In genomic region chr12:95549392-95550084, GRCh38 we compare ENCODE assay signal across 11 cellular contexts. TPM values are rescaled to one million over a fixed set of nuclear protein-coding genes. Genes with fewer than 3 reads are reported as not detected.
DNase-seq lines count a peak whose midpoint lies in the region; ATAC-seq and TF ChIP-seq lines count a peak whose summit lies in the region.
"Had no signal": no experiment of that assay in that cellular context is flagged by ENCODE, and none has a peak within 500 bp of the region (broad histone marks: within the 10 kb centered on the region; RNA-seq: fewer than 3 reads in every experiment).

No MANE protein-coding gene starts in this region.

- H3K4me3 ChIP-seq in mesodermal cell (ENCODE audit: extremely low read depth, insufficient read depth, low read length, poor library complexity, severe bottlenecking): peak overlapping the region; percentile 68
- H3K4me3 ChIP-seq in thyroid gland (replicated peaks in 1 of 3): peak overlapping the region in 2 of 3 donors; percentile 3 to 87
- no peak overlapping the region for H3K4me3 ChIP-seq in BE2C (ENCODE audit: low read depth, low read length)

- intact Hi-C loops in thyroid gland (cut with DNase I): no loop called here

- no peaks in the 10 kb centered on the region for H3K9me3 Mint-ChIP-seq in activated CD8-positive, alpha-beta memory T cell treated with anti-CD3 and anti-CD28 coated beads, Interleukin-2, amount 10 ng/mL, durations not matched to agents 7 days and 5 days (ENCODE audit: low read depth)
- H3K9me3 Mint-ChIP-seq in activated naive CD8-positive, alpha-beta T cell treated with anti-CD3 and anti-CD28 coated beads, Interleukin-2, amount 50 U/mL, for 24 hours: peaks cover 8% of the 10 kb centered on the region

- peaks cover 30% of the 10 kb centered on the region for H3K27me3 Mint-ChIP-seq in activated CD8-positive, alpha-beta memory T cell treated with anti-CD3 and anti-CD28 coated beads, Interleukin-2, amount 10 ng/mL, durations not matched to agents 7 days and 5 days
- H3K27me3 Mint-ChIP-seq in activated naive CD8-positive, alpha-beta T cell treated with anti-CD3 and anti-CD28 coated beads, Interleukin-2, amount 50 U/mL, for 24 hours: no peaks in the 10 kb centered on the region

- peak overlapping the region; percentile 79 for H3K27ac Mint-ChIP-seq in activated CD8-positive, alpha-beta memory T cell treated with anti-CD3 and anti-CD28 coated beads, Interleukin-2, amount 10 ng/mL, durations not matched to agents 7 days and 5 days
- H3K27ac Mint-ChIP-seq in activated naive CD8-positive, alpha-beta T cell treated with anti-CD3 and anti-CD28 coated beads, Interleukin-2, amount 50 U/mL, for 24 hours: peak overlapping the region; percentile 84

- peaks cover 8% of the 10 kb centered on the region for H3K9me3 ChIP-seq in mesodermal cell (ENCODE audit: control insufficient read depth, low read length)
- no peaks in the 10 kb centered on the region for H3K9me3 ChIP-seq in thyroid gland
- peaks cover 9% of the 10 kb centered on the region; the same call in 1 of the 2 replicates for H3K9me3 ChIP-seq in BE2C

- H3K4me3 Mint-ChIP-seq in activated CD8-positive, alpha-beta memory T cell treated with anti-CD3 and anti-CD28 coated beads, Interleukin-2, amount 10 ng/mL, durations not matched to agents 7 days and 5 days: peak overlapping the region; percentile 81
- peak overlapping the region; percentile 87 for H3K4me3 Mint-ChIP-seq in activated naive CD8-positive, alpha-beta T cell treated with anti-CD3 and anti-CD28 coated beads, Interleukin-2, amount 50 U/mL, for 24 hours

- peaks cover 17% of the 10 kb centered on the region for H3K4me1 ChIP-seq in mesodermal cell (ENCODE audit: control insufficient read depth, insufficient read depth, low read length, poor library complexity, severe bottlenecking)
- H3K4me1 ChIP-seq in thyroid gland: peaks cover 0 to 3% of the 10 kb centered on the region in 2 donors
- H3K4me1 ChIP-seq in BE2C: no peaks in the 10 kb centered on the region

- H3K36me3 Mint-ChIP-seq in activated CD8-positive, alpha-beta memory T cell treated with anti-CD3 and anti-CD28 coated beads, Interleukin-2, amount 10 ng/mL, durations not matched to agents 7 days and 5 days: peaks cover 11% of the 10 kb centered on the region
- peaks cover 9% of the 10 kb centered on the region for H3K36me3 Mint-ChIP-seq in activated naive CD8-positive, alpha-beta T cell treated with anti-CD3 and anti-CD28 coated beads, Interleukin-2, amount 50 U/mL, for 24 hours (ENCODE audit: low read depth)

- no peak for DNase-seq in activated CD8-positive, alpha-beta memory T cell treated with anti-CD3 and anti-CD28 coated beads, Interleukin-2, amount 10 ng/mL, durations not matched to agents 7 days and 5 days
- DNase-seq in activated CD8-positive, alpha-beta memory T cell treated with anti-CD3 and anti-CD28 coated beads, Interleukin-2, amount 50 U/mL, for 4 hours: no peak
- no peak for DNase-seq in activated naive CD8-positive, alpha-beta T cell treated with anti-CD3 and anti-CD28 coated beads, Interleukin-2, amount 50 U/mL, for 24 hours
- DNase-seq in thyroid gland: no peak
- DNase-seq in BE2C: no peak
- DNase-seq in NK-92 treated with Interleukin-12 subunit alpha and Interleukin-12 subunit beta, amount 100 ng/mL, for 24 hours (lab: John Stamatoyannopoulos, UW): no peak

- H3K4me1 Mint-ChIP-seq in activated CD8-positive, alpha-beta memory T cell treated with anti-CD3 and anti-CD28 coated beads, Interleukin-2, amount 10 ng/mL, durations not matched to agents 7 days and 5 days: peaks cover 57% of the 10 kb centered on the region
- H3K4me1 Mint-ChIP-seq in activated naive CD8-positive, alpha-beta T cell treated with anti-CD3 and anti-CD28 coated beads, Interleukin-2, amount 50 U/mL, for 24 hours: peaks cover 72% of the 10 kb centered on the region

- ATAC-seq in activated CD8-positive, alpha-beta memory T cell treated with anti-CD3 and anti-CD28 coated beads, Interleukin-2, amount 10 ng/mL, durations not matched to agents 7 days and 5 days: no peak
- ATAC-seq in activated naive CD8-positive, alpha-beta T cell treated with anti-CD3 and anti-CD28 coated beads, Interleukin-2, amount 50 U/mL, for 24 hours: no peak
- no peak for ATAC-seq in HG03108 (IDR thresholded peaks at IDR 0.05; ENCODE audit: unreplicated experiment)
- ATAC-seq: Panc1 had no signal

- 53 to 60% methylated on average over 8 to 9 of the region's 12 CpGs for WGBS in mesodermal cell (ENCODE audit: insufficient coverage in 2 of 2), 2 experiments
- WGBS in thyroid gland, 2 donors: 64 to 74% methylated on average over 12 of the region's 12 CpGs

- H3K27me3 ChIP-seq in thyroid gland (no peaks in the 10 kb centered on the region), BE2C (peaks cover 59% of the 10 kb centered on the region)

- TF ChIP-seq CTCF in thyroid gland (IDR thresholded peaks at IDR 0.05): no peak
- TF ChIP-seq CTCF in BE2C (IDR thresholded peaks at IDR 0.05; ENCODE audit: low read depth, low read length): no peak

- H3K27ac ChIP-seq in mesodermal cell (ENCODE audit: low read depth, low read length, severe bottlenecking) (no peak overlapping the region), thyroid gland (no peak overlapping the region)
- H3K27ac ChIP-seq: KMS-11 had no signal

- CTCF ChIA-PET in activated CD8-positive, alpha-beta memory T cell treated with anti-CD3 and anti-CD28 coated beads, Interleukin-2, amount 10 ng/mL, durations not matched to agents 7 days and 5 days (lab: Charles Lee): interaction anchor here (1.0 kb wide), 1 partner anchor 15 kb away, joined by 3 read pairs; no protein-coding TSS in a partner anchor

- no peak for TF ChIP-seq POLR2A in thyroid gland (IDR thresholded peaks at IDR 0.05)

- no peaks in the 10 kb centered on the region for H3K36me3 ChIP-seq in mesodermal cell (ENCODE audit: control insufficient read depth, insufficient read depth, low read length)
- H3K36me3 ChIP-seq in thyroid gland: no peaks in the 10 kb centered on the region
- H3K36me3 ChIP-seq in BE2C: no peaks in the 10 kb centered on the region

RNA-seq across cellular contexts. Expression of gene USP44, which starts 1.7 kb away (rescaled TPM):
- 10 to 100 TPM; 11.1 to 13.7 TPM for total RNA-seq in activated CD8-positive, alpha-beta memory T cell treated with anti-CD3 and anti-CD28 coated beads, Interleukin-2, amount 10 ng/mL, durations not matched to agents 7 days and 5 days
- 3.2 TPM for polyA plus RNA-seq in mesodermal cell (2013, experiment 1 of 2)
- polyA plus RNA-seq in mesodermal cell (2013, experiment 2 of 2): 2.3 TPM
- 1 to 10 TPM; 2.8 to 9.1 (median 6.3) TPM for total RNA-seq in thyroid gland
- polyA plus RNA-seq in BE2C (2012; ENCODE audit: insufficient read depth, insufficient read length, low read depth): 0.31 TPM
- total RNA-seq: esophagus mucosa had no signal
